Comparison of ENCODE assay signal across 27 cellular contexts in the genomic region with DNA sequence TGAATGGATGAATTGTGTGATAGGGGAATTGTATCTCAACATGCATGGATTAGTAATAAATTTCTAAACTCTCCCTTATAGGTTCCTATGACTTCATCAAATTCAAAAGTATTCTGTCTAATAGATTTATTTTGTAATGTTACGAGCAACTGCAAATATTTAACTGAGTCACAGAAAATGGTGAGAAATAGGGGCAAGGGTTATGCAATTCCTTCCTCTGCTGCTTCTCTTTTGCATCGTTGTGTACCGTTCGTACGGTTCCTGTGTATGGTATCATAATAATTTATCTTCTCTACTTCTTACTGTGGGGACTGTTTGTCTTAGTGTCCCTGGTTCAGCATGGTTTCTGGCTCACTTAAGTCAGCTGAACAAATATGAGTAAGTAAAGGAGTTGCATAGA.
"Had no signal": no experiment of that assay in that cellular context is flagged by ENCODE, and none has a peak within 500 bp of the region (broad histone marks: within the 10 kb centered on the region; RNA-seq: fewer than 3 reads in every experiment).

No MANE protein-coding gene starts in this region.

- H3K27me3 Mint-ChIP-seq: stimulated activated memory B cell treated with anti-CD40 and anti-IgM and Interleukin-4, amounts not matched to agents 10 μg/mL and 1 μg/mL and 100 μg/mL, for 72 hours; stimulated activated naive B cell treated with anti-CD40 and anti-IgM and Interleukin-4, amounts not matched to agents 10 μg/mL and 1 μg/mL and 100 μg/mL, for 72 hours had no signal

- H3K4me1 Mint-ChIP-seq: stimulated activated effector memory CD8-positive, alpha-beta T cell treated with anti-CD3 and anti-CD28 coated beads, Interleukin-12 subunit alpha, Interleukin-12 subunit beta, amount 100 ng/mL, for 72 hours; stimulated activated memory B cell treated with anti-CD40 and anti-IgM and Interleukin-4, amounts not matched to agents 10 μg/mL and 1 μg/mL and 100 μg/mL, for 72 hours; stimulated activated naive B cell treated with anti-CD40 and anti-IgM and Interleukin-4, amounts not matched to agents 10 μg/mL and 1 μg/mL and 100 μg/mL, for 72 hours; stimulated activated naive CD8-positive, alpha-beta T cell treated with anti-CD3 and anti-CD28 coated beads, Interleukin-15, amount 100 ng/mL, for 72 hours had no signal

- H3K36me3 Mint-ChIP-seq: stimulated activated effector memory CD8-positive, alpha-beta T cell treated with anti-CD3 and anti-CD28 coated beads, Interleukin-12 subunit alpha, Interleukin-12 subunit beta, amount 100 ng/mL, for 72 hours; stimulated activated memory B cell treated with anti-CD40 and anti-IgM and Interleukin-4, amounts not matched to agents 10 μg/mL and 1 μg/mL and 100 μg/mL, for 72 hours; stimulated activated naive B cell treated with anti-CD40 and anti-IgM and Interleukin-4, amounts not matched to agents 10 μg/mL and 1 μg/mL and 100 μg/mL, for 72 hours; type B pancreatic cell had no signal

- H3K36me3 ChIP-seq: stomach, suprapubic skin, thoracic aorta, thyroid gland, tibial artery, tibial nerve, transverse colon, upper lobe of left lung, upper lobe of right lung, uterus, vagina had no signal

- ATAC-seq: stimulated activated effector memory CD8-positive, alpha-beta T cell treated with anti-CD3 and anti-CD28 coated beads, Interleukin-12 subunit alpha, Interleukin-12 subunit beta, amount 100 ng/mL, for 72 hours; stimulated activated memory B cell treated with anti-CD40 and anti-IgM and Interleukin-4, amounts not matched to agents 10 μg/mL and 1 μg/mL and 100 μg/mL, for 72 hours; stimulated activated naive B cell treated with anti-CD40 and anti-IgM and Interleukin-4, amounts not matched to agents 10 μg/mL and 1 μg/mL and 100 μg/mL, for 72 hours; stimulated activated naive CD8-positive, alpha-beta T cell treated with anti-CD3 and anti-CD28 coated beads, Interleukin-15, amount 100 ng/mL, for 72 hours; stimulated activated naive CD8-positive, alpha-beta T cell treated with anti-CD3 and anti-CD28 coated beads, Interleukin-15, Interleukin-2, amounts not matched to agents 100 U/mL and 50 U/mL, for 24 hours; upper lobe of right lung had no signal

- H3K9me3 ChIP-seq: suprapubic skin, testis, thoracic aorta, thyroid gland, tibial artery, tibial nerve, transverse colon, upper lobe of right lung, uterus, vagina had no signal

- H3K27ac ChIP-seq: suprapubic skin, testis, thoracic aorta, thyroid gland, tibial artery, tibial nerve, transverse colon, upper lobe of left lung, upper lobe of right lung, vagina had no signal

- H3K27ac Mint-ChIP-seq: stimulated activated effector memory CD8-positive, alpha-beta T cell treated with anti-CD3 and anti-CD28 coated beads, Interleukin-12 subunit alpha, Interleukin-12 subunit beta, amount 100 ng/mL, for 72 hours; stimulated activated memory B cell treated with anti-CD40 and anti-IgM and Interleukin-4, amounts not matched to agents 10 μg/mL and 1 μg/mL and 100 μg/mL, for 72 hours; stimulated activated naive B cell treated with anti-CD40 and anti-IgM and Interleukin-4, amounts not matched to agents 10 μg/mL and 1 μg/mL and 100 μg/mL, for 72 hours; stimulated activated naive CD8-positive, alpha-beta T cell treated with anti-CD3 and anti-CD28 coated beads, Interleukin-15, amount 100 ng/mL, for 72 hours; stimulated activated naive CD8-positive, alpha-beta T cell treated with anti-CD3 and anti-CD28 coated beads, Interleukin-15, Interleukin-2, amounts not matched to agents 100 ng/mL and 50 ng/mL, for 24 hours; type B pancreatic cell had no signal

- H3K9me3 Mint-ChIP-seq: stimulated activated effector memory CD8-positive, alpha-beta T cell treated with anti-CD3 and anti-CD28 coated beads, Interleukin-12 subunit alpha, Interleukin-12 subunit beta, amount 100 ng/mL, for 72 hours; stimulated activated memory B cell treated with anti-CD40 and anti-IgM and Interleukin-4, amounts not matched to agents 10 μg/mL and 1 μg/mL and 100 μg/mL, for 72 hours; stimulated activated naive B cell treated with anti-CD40 and anti-IgM and Interleukin-4, amounts not matched to agents 10 μg/mL and 1 μg/mL and 100 μg/mL, for 72 hours had no signal

- H3K4me3 ChIP-seq: stomach, suprapubic skin, testis, thoracic aorta, thyroid gland, tibial artery, tibial nerve, transverse colon, upper lobe of left lung, upper lobe of right lung, uterus, vagina had no signal

- H3K4me1 ChIP-seq: suprapubic skin, testis, thyroid gland, tibial artery, tibial nerve, transverse colon, upper lobe of left lung, upper lobe of right lung, uterus, vagina had no signal

- DNase-seq: stimulated activated CD4-positive, alpha-beta T cell treated with anti-CD3 and anti-CD28 coated beads, Interleukin-2, amount 100 ng/mL, for 48 hours; stimulated activated CD4-positive, alpha-beta T cell treated with anti-CD3 and anti-CD28 coated beads, Interleukin-4, amount 100 ng/mL, for 1 hour; stimulated activated CD4-positive, alpha-beta T cell treated with anti-CD3 and anti-CD28 coated beads, Interleukin-4, amount 100 ng/mL, for 24 hours; stimulated activated CD4-positive, alpha-beta T cell treated with anti-CD3 and anti-CD28 coated beads, Interleukin-4, amount 100 ng/mL, for 4 hours; stimulated activated CD8-positive, alpha-beta memory T cell treated with anti-CD3 and anti-CD28 coated beads, Interleukin-4, amount 100 ng/mL, for 48 hours; stimulated activated naive B cell treated with anti-CD40 and anti-IgM and Interleukin-4, amounts not matched to agents 10 μg/mL and 1 μg/mL and 100 μg/mL, for 72 hours; stimulated activated naive CD4-positive, alpha-beta T cell; stimulated activated naive CD4-positive, alpha-beta T cell treated with Interleukin-2 at 50 U/mL for 16 hours; stimulated activated naive CD8-positive, alpha-beta T cell treated with anti-CD3 and anti-CD28 coated beads, Interleukin-15, amount 100 ng/mL, for 72 hours; stimulated activated naive CD8-positive, alpha-beta T cell treated with anti-CD3 and anti-CD28 coated beads, Interleukin-15, Interleukin-2, amounts not matched to agents 100 U/mL and 50 U/mL, for 24 hours; stomach; substantia nigra; testis; thyroid gland; tibial artery; transverse colon; upper lobe of left lung; upper lobe of right lung; uterus had no signal

- H3K4me3 Mint-ChIP-seq: stimulated activated effector memory CD8-positive, alpha-beta T cell treated with anti-CD3 and anti-CD28 coated beads, Interleukin-12 subunit alpha, Interleukin-12 subunit beta, amount 100 ng/mL, for 72 hours; stimulated activated memory B cell treated with anti-CD40 and anti-IgM and Interleukin-4, amounts not matched to agents 10 μg/mL and 1 μg/mL and 100 μg/mL, for 72 hours; stimulated activated naive B cell treated with anti-CD40 and anti-IgM and Interleukin-4, amounts not matched to agents 10 μg/mL and 1 μg/mL and 100 μg/mL, for 72 hours; stimulated activated naive CD8-positive, alpha-beta T cell treated with anti-CD3 and anti-CD28 coated beads, Interleukin-15, amount 100 ng/mL, for 72 hours; stimulated activated naive CD8-positive, alpha-beta T cell treated with anti-CD3 and anti-CD28 coated beads, Interleukin-15, Interleukin-2, amounts not matched to agents 100 ng/mL and 50 ng/mL, for 24 hours; type B pancreatic cell had no signal

- H3K27me3 ChIP-seq: stomach, suprapubic skin, testis, thyroid gland, tibial artery, tibial nerve, transverse colon, upper lobe of left lung, upper lobe of right lung, uterus, vagina had no signal
